6 cellular contexts compared by ENCODE assay signal in genomic region chr19:45729774-45730388, GRCh38. TPM values are rescaled to one million over a fixed set of nuclear protein-coding genes. Genes with fewer than 3 reads are reported as not detected.
A peak's percentile ranks its signal among the peaks of the same experiment; 100 is the strongest.
DNase-seq lines count a peak whose midpoint lies in the region; TF ChIP-seq lines count a peak whose summit lies in the region.

No MANE protein-coding gene starts in this region.

- peaks cover 15 to 28% (median 22%) of the 10 kb centered on the region in 3 donors for H3K4me1 Mint-ChIP-seq in IgD-negative memory B cell
- H3K4me1 Mint-ChIP-seq in nephron progenitor cell: peaks cover 23% of the 10 kb centered on the region

- H3K36me3 ChIP-seq in brain microvascular endothelial cell (replicated peaks): no peaks in the 10 kb centered on the region

- H3K27ac Mint-ChIP-seq in IgD-negative memory B cell (peak overlapping the region; percentile 31 to 97 (median 46)), nephron progenitor cell (peak overlapping the region; percentile 43)

- in situ Hi-C loops in brain microvascular endothelial cell (cut with HindIII; ENCODE audit: low pct_ligation_motif_present, low sequenced_read_pairs): no loop called here

- H3K36me3 Mint-ChIP-seq in IgD-negative memory B cell (peaks cover 3% of the 10 kb centered on the region), nephron progenitor cell (ENCODE audit: low read depth) (no peaks in the 10 kb centered on the region)

- no peak for DNase-seq in brain microvascular endothelial cell
- DNase-seq in nephron progenitor cell: no peak
- DNase-seq in NCI-H2196 (lab: John Stamatoyannopoulos, UW; ENCODE audit: unreplicated experiment): no peak
- DNase-seq in NCI-H2029 (lab: John Stamatoyannopoulos, UW): no peak
- no peak for DNase-seq in GM19238 (ENCODE audit: insufficient read length, low spot score)

- H3K4me3 Mint-ChIP-seq in IgD-negative memory B cell: peak overlapping the region; percentile 84 to 98 (median 94)
- peak overlapping the region; percentile 95 for H3K4me3 Mint-ChIP-seq in nephron progenitor cell

- no peaks in the 10 kb centered on the region for H3K9me3 Mint-ChIP-seq in IgD-negative memory B cell
- H3K9me3 Mint-ChIP-seq in nephron progenitor cell: no peaks in the 10 kb centered on the region

- peak overlapping the region; percentile 85 for H3K4me3 ChIP-seq in brain microvascular endothelial cell (ENCODE audit: low read depth, low read length)

- H3K27me3 Mint-ChIP-seq in IgD-negative memory B cell (no peaks in the 10 kb centered on the region), nephron progenitor cell (ENCODE audit: low read depth, poor library complexity) (peaks cover 4% of the 10 kb centered on the region)

- peak overlapping the region; percentile 41 for H3K27ac ChIP-seq in brain microvascular endothelial cell

- H3K27me3 ChIP-seq in brain microvascular endothelial cell (replicated peaks): no peaks in the 10 kb centered on the region

- no peak for TF ChIP-seq CTCF in brain microvascular endothelial cell (IDR thresholded peaks at IDR 0.05; ENCODE audit: low read depth, low read length, missing control alignments)
- TF ChIP-seq CTCF in nephron progenitor cell (IDR thresholded peaks at IDR 0.05): no peak

RNA-seq across cellular contexts. Expression of gene FBXO46, which starts 0.8 kb away (rescaled TPM):
- 23.7 TPM for polyA plus RNA-seq in IgD-negative memory B cell

RNA-seq across cellular contexts. Expression of gene MEIOSIN, which starts 3.4 kb away (rescaled TPM):
- polyA plus RNA-seq in IgD-negative memory B cell: not detected

RNA-seq across cellular contexts. Expression of gene QPCTL, which starts 37.4 kb away (rescaled TPM):
- 2.7 TPM for polyA plus RNA-seq in IgD-negative memory B cell

RNA-seq across cellular contexts. Expression of gene SNRPD2, which starts 38.1 kb away (rescaled TPM):
- 841 TPM for polyA plus RNA-seq in IgD-negative memory B cell

RNA-seq across cellular contexts. Expression of gene SIX5, which starts 39.2 kb away (rescaled TPM):
- 0.41 TPM for polyA plus RNA-seq in IgD-negative memory B cell
